ENCODE assay signal across 1 cellular context in the genomic region with DNA sequence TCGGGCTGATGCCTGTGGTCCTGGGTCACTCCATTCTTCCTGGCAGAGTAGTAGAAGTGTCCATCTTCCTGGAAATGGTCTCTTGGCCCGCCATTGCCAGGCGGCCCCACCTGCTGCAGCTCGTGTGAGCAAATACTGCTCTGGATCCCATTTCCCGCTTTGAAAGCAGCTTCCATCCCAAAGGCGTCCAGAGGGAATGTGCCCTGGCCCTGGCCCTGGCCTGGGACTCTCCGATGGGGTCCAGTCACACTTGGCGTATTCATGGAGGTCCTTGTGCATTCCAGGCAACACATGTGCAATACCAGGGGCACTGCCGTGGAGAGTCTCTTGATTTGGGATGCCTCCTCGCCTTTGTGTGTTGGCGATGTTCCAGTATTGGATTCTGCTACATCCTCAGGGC.
TF ChIP-seq lines count a peak whose summit lies in the region.

No MANE protein-coding gene starts in this region.

TF ChIP-seq in liver, 16 proteins besides CTCF, POLR2A, EP300 and RAD21 (continued from another document):
- TF ChIP-seq, protein P1, sequence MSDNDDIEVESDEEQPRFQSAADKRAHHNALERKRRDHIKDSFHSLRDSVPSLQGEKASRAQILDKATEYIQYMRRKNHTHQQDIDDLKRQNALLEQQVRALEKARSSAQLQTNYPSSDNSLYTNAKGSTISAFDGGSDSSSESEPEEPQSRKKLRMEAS (IDR thresholded peaks at IDR 0.05): no peak
- no peak for TF ChIP-seq EGR1 (IDR thresholded peaks at IDR 0.05; ENCODE audit: low read depth in 2 of 2)
- no peak for TF ChIP-seq FOXA1 (IDR thresholded peaks at IDR 0.05)
